13 cellular contexts compared by ENCODE assay signal in genomic region chr7:3027005-3027404, GRCh38. TPM values are rescaled to one million over a fixed set of nuclear protein-coding genes. Genes with fewer than 3 reads are reported as not detected.
A peak's percentile ranks its signal among the peaks of the same experiment; 100 is the strongest.
DNase-seq lines count a peak whose midpoint lies in the region; ATAC-seq and TF ChIP-seq lines count a peak whose summit lies in the region.
"Had no signal": no experiment of that assay in that cellular context is flagged by ENCODE, and none has a peak within 500 bp of the region (broad histone marks: within the 10 kb centered on the region; RNA-seq: fewer than 3 reads in every experiment).

No MANE protein-coding gene starts in this region.

- no peaks in the 10 kb centered on the region for H3F3A ChIP-seq in GM23248 (ENCODE audit: insufficient read depth)

- intact Hi-C loops in CD14-positive monocyte (cut with micrococcal nuclease): no loop called here

- H3K4me1 Mint-ChIP-seq in CD14-positive monocyte: peaks cover 3% of the 10 kb centered on the region

- no peak overlapping the region for H3K4me3 Mint-ChIP-seq in CD14-positive monocyte

- no peak for ATAC-seq in HG02571 (IDR thresholded peaks at IDR 0.05; ENCODE audit: unreplicated experiment)
- ATAC-seq: left ventricle myocardium superior had no signal

- H2BK15ac ChIP-seq in neuronal stem cell (ENCODE audit: low read length): peak overlapping the region; percentile 86

- H4K8ac ChIP-seq in neuronal stem cell (ENCODE audit: low read depth, low read length): no peak overlapping the region

- no peaks in the 10 kb centered on the region for H3K9me3 ChIP-seq in GM23248 (ENCODE audit: low read depth)
- H3K9me3 ChIP-seq in ectodermal cell (ENCODE audit: control insufficient read depth, low read length): no peaks in the 10 kb centered on the region
- peaks cover 3% of the 10 kb centered on the region in 2 donors for H3K9me3 ChIP-seq in neuronal stem cell (replicated peaks in 1 of 2; ENCODE audit: control insufficient read depth in 2 of 2, insufficient read depth in 1 of 2, low read depth in 1 of 2, low read length in 2 of 2)
- H3K9me3 ChIP-seq: esophagus squamous epithelium had no signal

- peaks cover 2 to 9% (median 5%) of the 10 kb centered on the region in 3 donors for H3K27me3 Mint-ChIP-seq in CD14-positive monocyte (ENCODE audit: low read depth in 3 of 3)

- no peaks in the 10 kb centered on the region for H3K36me3 Mint-ChIP-seq in CD14-positive monocyte

- no peak overlapping the region for H3K23ac ChIP-seq in neuronal stem cell (ENCODE audit: low read depth, low read length, poor library complexity)

- no peak overlapping the region for H4K91ac ChIP-seq in neuronal stem cell (ENCODE audit: low read depth, low read length, poor library complexity)

- H4K20me1 ChIP-seq in GM23248 (ENCODE audit: insufficient read depth): no peaks in the 10 kb centered on the region

- TF ChIP-seq CTCF in CD14-positive monocyte (IDR thresholded peaks at IDR 0.05): no peak

- WGBS in GM23248 (ENCODE audit: low coverage in 1 of 2, low lambda C conversion rate in 2 of 2, missing lambda C conversion rate in 2 of 2), 2 experiments: 28 to 31% methylated on average over 13 of the region's 13 CpGs
- WGBS in ectodermal cell, 2 experiments: 94 to 97% methylated on average over 13 of the region's 13 CpGs
- WGBS in neuronal stem cell (ENCODE audit: extremely low coverage in 2 of 2, insufficient read length in 2 of 2, insufficient replicate concordance in 1 of 2), 2 donors: no CpG with 5 or more reads among the region's 13 CpGs

- H3K9me2 ChIP-seq in GM23248 (ENCODE audit: insufficient read depth): no peaks in the 10 kb centered on the region

- in situ Hi-C loops in GM23248 (cut with MboI): no loop called here

- peaks cover 0 to 16% (median 5%) of the 10 kb centered on the region in 7 donors for H3K9me3 Mint-ChIP-seq in CD14-positive monocyte

- peak overlapping the region; percentile 97 for H2AK5ac ChIP-seq in neuronal stem cell (ENCODE audit: low read depth, low read length)

- H3K4me1 ChIP-seq in GM23248 (ENCODE audit: insufficient read depth): no peaks in the 10 kb centered on the region
- H3K4me1 ChIP-seq in ectodermal cell (ENCODE audit: control insufficient read depth, insufficient read depth, low read length): peaks cover 13% of the 10 kb centered on the region
- H3K4me1 ChIP-seq in neuronal stem cell (ENCODE audit: control insufficient read depth in 2 of 2, insufficient read depth in 1 of 2, low read depth in 1 of 2, low read length in 2 of 2): peaks cover 0 to 14% of the 10 kb centered on the region in 2 donors

- H3K4me3 ChIP-seq in GM23248: no peak overlapping the region
- H3K4me3 ChIP-seq in ectodermal cell (ENCODE audit: insufficient read depth, low read depth, low read length): no peak overlapping the region
- no peak overlapping the region for H3K4me3 ChIP-seq in neuronal stem cell (ENCODE audit: low read length in 2 of 2)
- H3K4me3 ChIP-seq: hepatocyte had no signal

- H3K27ac Mint-ChIP-seq in CD14-positive monocyte: no peak overlapping the region

- no peak overlapping the region for H3K14ac ChIP-seq in neuronal stem cell (ENCODE audit: low read length)

- H2BK5ac ChIP-seq in neuronal stem cell (ENCODE audit: low read length): no peak overlapping the region

- no peak overlapping the region for H3K27ac ChIP-seq in GM23248
- peak overlapping the region; percentile 12 for H3K27ac ChIP-seq in ectodermal cell (ENCODE audit: insufficient read depth, low read depth, low read length, poor library complexity, severe bottlenecking)
- H3K27ac ChIP-seq in neuronal stem cell (replicated peaks; ENCODE audit: low read length): no peak overlapping the region
- H3K27ac ChIP-seq: thoracic aorta had no signal

- H3K36me3 ChIP-seq in GM23248 (ENCODE audit: low read depth): no peaks in the 10 kb centered on the region
- H3K36me3 ChIP-seq in ectodermal cell (ENCODE audit: control insufficient read depth, insufficient read depth, low read length): no peaks in the 10 kb centered on the region
- H3K36me3 ChIP-seq in neuronal stem cell (replicated peaks in 1 of 2; ENCODE audit: control insufficient read depth in 2 of 2, insufficient read depth in 2 of 2, low read length in 2 of 2): no peaks in the 10 kb centered on the region
- H3K36me3 ChIP-seq: esophagus squamous epithelium, thoracic aorta had no signal

- H3K79me1 ChIP-seq in neuronal stem cell (ENCODE audit: low read depth, low read length): no peaks in the 10 kb centered on the region

- no peak overlapping the region for H2AFZ ChIP-seq in GM23248
- no peak overlapping the region for H2AFZ ChIP-seq in neuronal stem cell (ENCODE audit: low read length)
- H2AFZ ChIP-seq: hepatocyte had no signal

- peak overlapping the region; percentile 86 for H3K18ac ChIP-seq in neuronal stem cell (ENCODE audit: low read length)

- H3K79me2 ChIP-seq in GM23248 (ENCODE audit: insufficient read depth): no peaks in the 10 kb centered on the region
- H3K79me2 ChIP-seq: hepatocyte had no signal

- DNase-seq in GM23248: peak; percentile 3
- DNase-seq in RPMI7951 (ENCODE audit: low read depth): peak; percentile 62
- no peak for DNase-seq in neuronal stem cell (ENCODE audit: low spot score)
- no peak for DNase-seq in CD14-positive monocyte (ENCODE audit: low spot score)
- DNase-seq in NCI-H1105 (lab: John Stamatoyannopoulos, UW): no peak
- no peak for DNase-seq in HK-2 (ENCODE audit: unreplicated experiment)
- DNase-seq: activated CD4-positive, alpha-beta T cell treated with anti-CD3 and anti-CD28 coated beads for 48 hours; esophagus squamous epithelium; left ventricle myocardium superior had no signal

- H3K4ac ChIP-seq in neuronal stem cell (ENCODE audit: low read length): no peak overlapping the region

- H3K9ac ChIP-seq in GM23248 (no peak overlapping the region), neuronal stem cell (ENCODE audit: low read depth, low read length, poor library complexity) (no peak overlapping the region)

- H3K27me3 ChIP-seq in GM23248 (replicated peaks; ENCODE audit: insufficient read depth): no peaks in the 10 kb centered on the region
- no peaks in the 10 kb centered on the region for H3K27me3 ChIP-seq in ectodermal cell (ENCODE audit: control insufficient read depth, insufficient read depth, low read length, poor library complexity, severe bottlenecking)
- H3K27me3 ChIP-seq in neuronal stem cell (ENCODE audit: control insufficient read depth in 3 of 3, insufficient read depth in 3 of 3, low read depth in 1 of 3, low read length in 3 of 3): no peaks in the 10 kb centered on the region
- H3K27me3 ChIP-seq: hepatocyte had no signal

- H3K4me2 ChIP-seq in GM23248 (ENCODE audit: unreplicated experiment) (no peak overlapping the region), neuronal stem cell (ENCODE audit: insufficient read depth, low read length, poor library complexity, severe bottlenecking) (no peak overlapping the region)

- H2BK12ac ChIP-seq in neuronal stem cell (ENCODE audit: low read length): no peak overlapping the region

- H2BK120ac ChIP-seq in neuronal stem cell (ENCODE audit: low read depth, low read length): no peak overlapping the region

RNA-seq across cellular contexts. Expression of gene CARD11, which starts 16.7 kb away (rescaled TPM):
- total RNA-seq in GM23248 (2014; rRNA removed; shearing (Covaris generic)): not detected in 2 replicates
- polyA plus RNA-seq in GM23248 (2016; fragmentation: Nextera tagmentation; extraction: Ambion mirVana) (not detected in 2 replicates), CD14-positive monocyte (under 1 TPM in 1 of 2 donors, not detected in 1; 0.04 TPM)
- under 0.01 TPM in 1 of 2 replicates, not detected in the other for total RNA-seq in RPMI7951 (2014; rRNA removed; shearing (Covaris generic))
- 1.6 TPM for polyA plus RNA-seq in ectodermal cell (2013, experiment 1 of 4)
- 1.1 TPM for polyA plus RNA-seq in ectodermal cell (2013, experiment 2 of 4)
- 0.80 TPM for polyA plus RNA-seq in ectodermal cell (2013, experiment 3 of 4)
- polyA plus RNA-seq in ectodermal cell (2013, experiment 4 of 4): 0.97 TPM
- polyA plus RNA-seq in neuronal stem cell (2013, experiment 1 of 2): 0.59 TPM
- 0.60 TPM for polyA plus RNA-seq in neuronal stem cell (2013, experiment 2 of 2)

Comparison
In these comparisons a context has a peak if more than half of its experiments do, and no peak if none do; other contexts are left out.
1. DNase-seq: peak in GM23248 (single experiment) and RPMI7951 (single experiment); none in neuronal stem cell (single experiment), CD14-positive monocyte (single experiment), NCI-H1105 (single experiment) and HK-2 (single experiment).